In the genomic region with DNA sequence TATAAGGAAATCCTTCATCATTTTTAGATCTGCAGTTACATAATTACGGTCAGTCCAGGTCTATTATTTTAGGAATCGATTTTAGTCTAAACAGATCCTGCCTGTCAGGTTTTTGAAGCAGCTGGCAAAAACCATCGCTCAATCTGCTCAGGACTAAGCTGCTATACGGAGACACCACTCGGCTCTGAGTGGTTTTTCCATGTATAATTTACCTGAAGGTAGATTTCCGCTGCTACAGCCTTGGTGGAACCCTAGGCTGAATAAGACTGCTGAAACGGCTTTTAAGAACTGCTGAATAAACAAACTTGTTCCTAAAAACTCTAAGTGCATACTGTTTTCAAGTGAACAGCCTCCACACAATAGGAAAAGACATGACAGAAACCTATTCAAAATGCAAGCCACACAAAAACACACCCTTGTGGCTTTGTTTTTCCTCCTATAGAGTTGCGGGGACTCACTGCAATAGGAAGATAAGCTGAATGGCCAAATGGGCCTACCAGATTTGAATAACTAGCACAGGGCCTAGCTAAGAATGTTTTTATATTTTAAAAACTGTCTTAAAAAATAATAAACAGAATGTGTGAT, we compare ENCODE assay signal across 22 cellular contexts.
DNase-seq lines count a peak whose midpoint lies in the region; ATAC-seq and TF ChIP-seq lines count a peak whose summit lies in the region.
"Had no signal": no experiment of that assay in that cellular context is flagged by ENCODE, and none has a peak within 500 bp of the region (broad histone marks: within the 10 kb centered on the region; RNA-seq: fewer than 3 reads in every experiment).

No MANE protein-coding gene starts in this region.

- WGBS in HUES64, result 74% methylated on average over 8 of the region's 8 CpGs

- DNase-seq in GM23338 (ENCODE audit: low spot score) (no peak), islet precursor cell (no peak)
- no peak for DNase-seq in stimulated activated effector memory CD8-positive, alpha-beta T cell treated with anti-CD3 and anti-CD28 coated beads, Interleukin-12 subunit alpha, Interleukin-12 subunit beta, amount 100 ng/mL, for 72 hours (ENCODE audit: low spot score in 2 of 2)
- DNase-seq in effector CD8-positive, alpha-beta T cell (lab: John Stamatoyannopoulos, UW), result no peak
- DNase-seq: activated B cell treated with CpG ODN at 0.5 μM for 24 hours; activated CD8-positive, alpha-beta T cell treated with anti-CD3 and anti-CD28 coated beads, Interleukin-2, amount 10 ng/mL, durations not matched to agents 7 days and 5 days; activated naive CD4-positive, alpha-beta T cell treated with anti-CD3 and anti-CD28 coated beads, Interleukin-2, amount 50 U/mL, for 16 hours; activated T-cell treated with anti-CD3 and anti-CD28 coated beads, Interleukin-2, amount 50 U/mL, for 4 hours; EL; mesendoderm; NCI-H1930; NCI-H69; PC-3; posterior cingulate gyrus; SIG-M5; stimulated activated CD4-positive, alpha-beta T cell treated with anti-CD3 and anti-CD28 coated beads, Interleukin-2, amount 100 ng/mL, for 24 hours had no signal

- H3K27ac ChIP-seq in GM23338 (ENCODE audit: low read depth) (peak overlapping the region; percentile 51), HUES64 (ENCODE audit: low read depth, low read length) (peak overlapping the region; percentile 50; the same call in 1 of the 2 replicates), OCI-LY1 (ENCODE audit: low read depth, low read length, poor library complexity, severe bottlenecking) (peak overlapping the region; percentile 9), iPS-20b (ENCODE audit: low read length) (no peak overlapping the region)
- H3K27ac ChIP-seq: hepatocyte had no signal

- H4K20me1 ChIP-seq in GM23338 (replicated peaks; ENCODE audit: insufficient read depth) (no peaks in the 10 kb centered on the region), OCI-LY1 (ENCODE audit: insufficient read depth, low read length) (no peaks in the 10 kb centered on the region)

- H3F3A ChIP-seq in GM23338 (replicated peaks; ENCODE audit: low read depth) (peaks cover 7% of the 10 kb centered on the region; the same call in 1 of the 2 replicates), OCI-LY1 (ENCODE audit: insufficient read depth, low read length) (no peaks in the 10 kb centered on the region)

- H3K4me2 ChIP-seq in GM23338 (peak overlapping the region; percentile 42), OCI-LY1 (ENCODE audit: low read length) (no peak overlapping the region)
- H3K4me2 ChIP-seq: hepatocyte had no signal

- H3K36me3 Mint-ChIP-seq in GM23338 (ENCODE audit: low read depth), result peaks cover 44% of the 10 kb centered on the region
- peaks cover 61% of the 10 kb centered on the region for H3K36me3 Mint-ChIP-seq in stimulated activated effector memory CD8-positive, alpha-beta T cell treated with anti-CD3 and anti-CD28 coated beads, Interleukin-12 subunit alpha, Interleukin-12 subunit beta, amount 100 ng/mL, for 72 hours

- TF ChIP-seq CTCF in GM23338 (conservative IDR thresholded peaks at IDR 0.05; ENCODE audit: low read depth in 2 of 2) (no peak), OCI-LY1 (IDR thresholded peaks at IDR 0.05; ENCODE audit: low read length) (no peak)

- H3K36me3 ChIP-seq in GM23338 (ENCODE audit: insufficient read depth) (0 out of 2 replicates have a peak, but pooled peaks cover 3% of the 10 kb centered on the region), HUES64 (ENCODE audit: insufficient read depth, low read length) (peaks cover 24% of the 10 kb centered on the region; the same call in 1 of the 2 replicates), OCI-LY1 (ENCODE audit: insufficient read depth, low read length) (peaks cover 71% of the 10 kb centered on the region), iPS-20b (ENCODE audit: insufficient read depth, low read depth, low read length) (peaks cover 20% of the 10 kb centered on the region)

- peak overlapping the region; percentile 84 for H3K27ac Mint-ChIP-seq in GM23338
- H3K27ac Mint-ChIP-seq in stimulated activated effector memory CD8-positive, alpha-beta T cell treated with anti-CD3 and anti-CD28 coated beads, Interleukin-12 subunit alpha, Interleukin-12 subunit beta, amount 100 ng/mL, for 72 hours, result no peak overlapping the region
- H3K27ac Mint-ChIP-seq: activated B cell treated with CpG ODN at 0.5 μM for 24 hours; activated CD8-positive, alpha-beta T cell treated with anti-CD3 and anti-CD28 coated beads, Interleukin-2, amount 10 ng/mL, durations not matched to agents 7 days and 5 days had no signal

- no peaks in the 10 kb centered on the region; the same call in 2 of the 3 replicates for H3K9me3 Mint-ChIP-seq in GM23338
- no peaks in the 10 kb centered on the region for H3K9me3 Mint-ChIP-seq in stimulated activated effector memory CD8-positive, alpha-beta T cell treated with anti-CD3 and anti-CD28 coated beads, Interleukin-12 subunit alpha, Interleukin-12 subunit beta, amount 100 ng/mL, for 72 hours
- H3K9me3 Mint-ChIP-seq: activated B cell treated with CpG ODN at 0.5 μM for 24 hours; activated T-cell treated with anti-CD3 and anti-CD28 coated beads, Interleukin-2, amount 50 U/mL, for 4 hours; nephron had no signal

- peaks cover 20% of the 10 kb centered on the region for H3K27me3 Mint-ChIP-seq in GM23338 (ENCODE audit: insufficient read depth, low read depth, poor library complexity)
- H3K27me3 Mint-ChIP-seq: activated B cell treated with CpG ODN at 0.5 μM for 24 hours had no signal

- H3K4me1 ChIP-seq in GM23338 (ENCODE audit: insufficient read depth) (peaks cover 70% of the 10 kb centered on the region), HUES64 (ENCODE audit: insufficient read depth, low read length) (peaks cover 61% of the 10 kb centered on the region), OCI-LY1 (ENCODE audit: insufficient read depth, low read length, severe bottlenecking) (peaks cover 25% of the 10 kb centered on the region), iPS-20b (ENCODE audit: insufficient read depth, low read length) (peaks cover 52% of the 10 kb centered on the region)

- H3K4me1 Mint-ChIP-seq in GM23338, result peaks cover 80% of the 10 kb centered on the region
- no peaks in the 10 kb centered on the region for H3K4me1 Mint-ChIP-seq in stimulated activated effector memory CD8-positive, alpha-beta T cell treated with anti-CD3 and anti-CD28 coated beads, Interleukin-12 subunit alpha, Interleukin-12 subunit beta, amount 100 ng/mL, for 72 hours
- H3K4me1 Mint-ChIP-seq: activated B cell treated with CpG ODN at 0.5 μM for 24 hours had no signal

- peak; percentile 13 for ATAC-seq in GM23338
- ATAC-seq in GM19455 (IDR thresholded peaks at IDR 0.05; ENCODE audit: unreplicated experiment), result no peak
- no peak for ATAC-seq in stimulated activated effector memory CD8-positive, alpha-beta T cell treated with anti-CD3 and anti-CD28 coated beads, Interleukin-12 subunit alpha, Interleukin-12 subunit beta, amount 100 ng/mL, for 72 hours
- ATAC-seq: activated CD8-positive, alpha-beta T cell treated with anti-CD3 and anti-CD28 coated beads, Interleukin-2, amount 10 ng/mL, durations not matched to agents 7 days and 5 days; activated T-cell treated with anti-CD3 and anti-CD28 coated beads, Interleukin-2, amount 50 U/mL, for 4 hours; PC-3 had no signal

- H3K9ac ChIP-seq in HUES64 (ENCODE audit: low read depth, low read length), result no peak overlapping the region
- no peak overlapping the region for H3K9ac ChIP-seq in OCI-LY1 (ENCODE audit: low read length)
- H3K9ac ChIP-seq in iPS-20b (ENCODE audit: low read depth, low read length), result peak overlapping the region; percentile 29; the same call in 1 of the 2 replicates

- no peaks in the 10 kb centered on the region for H3K27me3 ChIP-seq in GM23338 (ENCODE audit: insufficient read depth)
- no peaks in the 10 kb centered on the region for H3K27me3 ChIP-seq in HUES64 (ENCODE audit: insufficient read depth, low read length)
- H3K27me3 ChIP-seq in OCI-LY1 (ENCODE audit: insufficient read depth, low read length), result no peaks in the 10 kb centered on the region
- no peaks in the 10 kb centered on the region for H3K27me3 ChIP-seq in iPS-20b (ENCODE audit: insufficient read depth, low read length)
- H3K27me3 ChIP-seq: hepatocyte had no signal

- no peaks in the 10 kb centered on the region for H3K9me3 ChIP-seq in HUES64 (ENCODE audit: insufficient read depth, low read depth, low read length)
- no peaks in the 10 kb centered on the region for H3K9me3 ChIP-seq in OCI-LY1 (ENCODE audit: low read length)
- H3K9me3 ChIP-seq in iPS-20b (ENCODE audit: insufficient read depth, low read depth, low read length), result no peaks in the 10 kb centered on the region

- H3K4me3 ChIP-seq in GM23338 (no peak overlapping the region), HUES64 (ENCODE audit: low read length) (no peak overlapping the region), OCI-LY1 (ENCODE audit: low read depth, low read length, poor library complexity, severe bottlenecking) (no peak overlapping the region), iPS-20b (ENCODE audit: low read length) (0 out of 2 replicates have a peak overlapping the region, but pooled peaks have one; percentile 3)
- H3K4me3 ChIP-seq: hepatocyte had no signal

- H3K9me2 ChIP-seq in GM23338 (ENCODE audit: insufficient read depth) (no peaks in the 10 kb centered on the region), OCI-LY1 (ENCODE audit: low read depth, low read length) (no peaks in the 10 kb centered on the region)

- no peak overlapping the region for H2AFZ ChIP-seq in GM23338
- H2AFZ ChIP-seq in OCI-LY1 (ENCODE audit: low read length), result no peak overlapping the region
- H2AFZ ChIP-seq: hepatocyte had no signal

- H3K4me3 Mint-ChIP-seq in GM23338, result no peak overlapping the region
- H3K4me3 Mint-ChIP-seq in stimulated activated effector memory CD8-positive, alpha-beta T cell treated with anti-CD3 and anti-CD28 coated beads, Interleukin-12 subunit alpha, Interleukin-12 subunit beta, amount 100 ng/mL, for 72 hours, result no peak overlapping the region
- H3K4me3 Mint-ChIP-seq: activated B cell treated with CpG ODN at 0.5 μM for 24 hours; activated CD8-positive, alpha-beta T cell treated with anti-CD3 and anti-CD28 coated beads, Interleukin-2, amount 10 ng/mL, durations not matched to agents 7 days and 5 days; activated T-cell treated with anti-CD3 and anti-CD28 coated beads, Interleukin-2, amount 50 U/mL, for 4 hours; nephron had no signal

- H3K79me2 ChIP-seq in GM23338 (replicated peaks; ENCODE audit: insufficient read depth) (no peaks in the 10 kb centered on the region), OCI-LY1 (ENCODE audit: insufficient read depth, low read length) (no peaks in the 10 kb centered on the region)

TF ChIP-seq in GM23338, 12 proteins besides CTCF, POLR2A, EP300 and RAD21 (continues in another document):
- TF ChIP-seq ZNF114 (CRISPR knock-in tag; IDR thresholded peaks at IDR 0.05), result no peak
- no peak for TF ChIP-seq STAT1 (IDR thresholded peaks at IDR 0.05; ENCODE audit: unreplicated experiment)
- TF ChIP-seq, protein P1, sequence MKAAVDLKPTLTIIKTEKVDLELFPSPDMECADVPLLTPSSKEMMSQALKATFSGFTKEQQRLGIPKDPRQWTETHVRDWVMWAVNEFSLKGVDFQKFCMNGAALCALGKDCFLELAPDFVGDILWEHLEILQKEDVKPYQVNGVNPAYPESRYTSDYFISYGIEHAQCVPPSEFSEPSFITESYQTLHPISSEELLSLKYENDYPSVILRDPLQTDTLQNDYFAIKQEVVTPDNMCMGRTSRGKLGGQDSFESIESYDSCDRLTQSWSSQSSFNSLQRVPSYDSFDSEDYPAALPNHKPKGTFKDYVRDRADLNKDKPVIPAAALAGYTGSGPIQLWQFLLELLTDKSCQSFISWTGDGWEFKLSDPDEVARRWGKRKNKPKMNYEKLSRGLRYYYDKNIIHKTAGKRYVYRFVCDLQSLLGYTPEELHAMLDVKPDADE (IDR thresholded peaks at IDR 0.05), result no peak
